ENCODE assay signal across 1 cellular context in the genomic region with DNA sequence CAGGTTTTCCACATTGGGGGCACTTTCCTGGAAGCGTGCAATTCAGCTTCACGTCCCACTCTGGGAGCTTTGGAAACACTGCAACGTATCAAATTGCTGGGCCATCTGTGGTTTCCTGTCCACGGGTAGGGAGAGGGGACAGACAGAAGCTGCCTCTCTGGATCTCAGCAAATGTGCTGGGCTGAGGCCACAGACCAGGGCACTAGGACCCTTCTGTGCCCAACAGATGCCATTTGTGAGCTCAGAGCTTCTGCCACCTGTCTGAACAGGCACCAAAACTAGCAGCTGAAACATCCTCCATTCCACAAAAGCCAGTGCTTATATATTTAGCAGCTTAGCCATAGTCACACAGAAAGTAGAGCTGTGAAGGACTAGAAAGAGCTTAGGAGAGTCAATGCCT.
TF ChIP-seq lines count a peak whose summit lies in the region.

No MANE protein-coding gene starts in this region.

TF ChIP-seq in GM23338, 12 proteins besides CTCF, POLR2A, EP300 and RAD21 (continued from another document):
- TF ChIP-seq, protein P1, sequence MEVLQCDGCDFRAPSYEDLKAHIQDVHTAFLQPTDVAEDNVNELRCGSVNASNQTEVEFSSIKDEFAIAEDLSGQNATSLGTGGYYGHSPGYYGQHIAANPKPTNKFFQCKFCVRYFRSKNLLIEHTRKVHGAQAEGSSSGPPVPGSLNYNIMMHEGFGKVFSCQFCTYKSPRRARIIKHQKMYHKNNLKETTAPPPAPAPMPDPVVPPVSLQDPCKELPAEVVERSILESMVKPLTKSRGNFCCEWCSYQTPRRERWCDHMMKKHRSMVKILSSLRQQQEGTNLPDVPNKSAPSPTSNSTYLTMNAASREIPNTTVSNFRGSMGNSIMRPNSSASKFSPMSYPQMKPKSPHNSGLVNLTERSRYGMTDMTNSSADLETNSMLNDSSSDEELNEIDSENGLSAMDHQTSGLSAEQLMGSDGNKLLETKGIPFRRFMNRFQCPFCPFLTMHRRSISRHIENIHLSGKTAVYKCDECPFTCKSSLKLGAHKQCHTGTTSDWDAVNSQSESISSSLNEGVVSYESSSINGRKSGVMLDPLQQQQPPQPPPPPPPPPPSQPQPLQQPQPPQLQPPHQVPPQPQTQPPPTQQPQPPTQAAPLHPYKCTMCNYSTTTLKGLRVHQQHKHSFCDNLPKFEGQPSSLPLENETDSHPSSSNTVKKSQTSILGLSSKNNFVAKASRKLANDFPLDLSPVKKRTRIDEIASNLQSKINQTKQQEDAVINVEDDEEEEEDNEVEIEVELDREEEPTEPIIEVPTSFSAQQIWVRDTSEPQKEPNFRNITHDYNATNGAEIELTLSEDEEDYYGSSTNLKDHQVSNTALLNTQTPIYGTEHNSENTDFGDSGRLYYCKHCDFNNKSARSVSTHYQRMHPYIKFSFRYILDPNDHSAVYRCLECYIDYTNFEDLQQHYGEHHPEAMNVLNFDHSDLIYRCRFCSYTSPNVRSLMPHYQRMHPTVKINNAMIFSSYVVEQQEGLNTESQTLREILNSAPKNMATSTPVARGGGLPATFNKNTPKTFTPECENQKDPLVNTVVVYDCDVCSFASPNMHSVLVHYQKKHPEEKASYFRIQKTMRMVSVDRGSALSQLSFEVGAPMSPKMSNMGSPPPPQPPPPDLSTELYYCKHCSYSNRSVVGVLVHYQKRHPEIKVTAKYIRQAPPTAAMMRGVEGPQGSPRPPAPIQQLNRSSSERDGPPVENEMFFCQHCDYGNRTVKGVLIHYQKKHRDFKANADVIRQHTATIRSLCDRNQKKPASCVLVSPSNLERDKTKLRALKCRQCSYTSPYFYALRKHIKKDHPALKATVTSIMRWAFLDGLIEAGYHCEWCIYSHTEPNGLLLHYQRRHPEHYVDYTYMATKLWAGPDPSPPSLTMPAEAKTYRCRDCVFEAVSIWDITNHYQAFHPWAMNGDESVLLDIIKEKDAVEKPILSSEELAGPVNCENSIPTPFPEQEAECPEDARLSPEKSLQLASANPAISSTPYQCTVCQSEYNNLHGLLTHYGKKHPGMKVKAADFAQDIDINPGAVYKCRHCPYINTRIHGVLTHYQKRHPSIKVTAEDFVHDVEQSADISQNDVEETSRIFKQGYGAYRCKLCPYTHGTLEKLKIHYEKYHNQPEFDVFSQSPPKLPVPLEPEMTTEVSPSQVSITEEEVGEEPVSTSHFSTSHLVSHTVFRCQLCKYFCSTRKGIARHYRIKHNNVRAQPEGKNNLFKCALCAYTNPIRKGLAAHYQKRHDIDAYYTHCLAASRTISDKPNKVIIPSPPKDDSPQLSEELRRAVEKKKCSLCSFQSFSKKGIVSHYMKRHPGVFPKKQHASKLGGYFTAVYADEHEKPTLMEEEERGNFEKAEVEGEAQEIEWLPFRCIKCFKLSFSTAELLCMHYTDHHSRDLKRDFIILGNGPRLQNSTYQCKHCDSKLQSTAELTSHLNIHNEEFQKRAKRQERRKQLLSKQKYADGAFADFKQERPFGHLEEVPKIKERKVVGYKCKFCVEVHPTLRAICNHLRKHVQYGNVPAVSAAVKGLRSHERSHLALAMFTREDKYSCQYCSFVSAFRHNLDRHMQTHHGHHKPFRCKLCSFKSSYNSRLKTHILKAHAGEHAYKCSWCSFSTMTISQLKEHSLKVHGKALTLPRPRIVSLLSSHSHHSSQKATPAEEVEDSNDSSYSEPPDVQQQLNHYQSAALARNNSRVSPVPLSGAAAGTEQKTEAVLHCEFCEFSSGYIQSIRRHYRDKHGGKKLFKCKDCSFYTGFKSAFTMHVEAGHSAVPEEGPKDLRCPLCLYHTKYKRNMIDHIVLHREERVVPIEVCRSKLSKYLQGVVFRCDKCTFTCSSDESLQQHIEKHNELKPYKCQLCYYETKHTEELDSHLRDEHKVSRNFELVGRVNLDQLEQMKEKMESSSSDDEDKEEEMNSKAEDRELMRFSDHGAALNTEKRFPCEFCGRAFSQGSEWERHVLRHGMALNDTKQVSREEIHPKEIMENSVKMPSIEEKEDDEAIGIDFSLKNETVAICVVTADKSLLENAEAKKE (CRISPR knock-in tag; IDR thresholded peaks at IDR 0.05): no peak
- TF ChIP-seq CREB1 (CRISPR knock-in tag; IDR thresholded peaks at IDR 0.05; ENCODE audit: low read depth): no peak
- no peak for TF ChIP-seq NANOG (IDR thresholded peaks at IDR 0.05; ENCODE audit: borderline replicate concordance)
- no peak for TF ChIP-seq EZH2 (IDR thresholded peaks at IDR 0.05; ENCODE audit: low read depth, unreplicated experiment)
- TF ChIP-seq REST (IDR thresholded peaks at IDR 0.05; ENCODE audit: unreplicated experiment): no peak
- no peak for TF ChIP-seq POLR2AphosphoS5 (IDR thresholded peaks at IDR 0.05; ENCODE audit: low read depth)
